In the genomic region with DNA sequence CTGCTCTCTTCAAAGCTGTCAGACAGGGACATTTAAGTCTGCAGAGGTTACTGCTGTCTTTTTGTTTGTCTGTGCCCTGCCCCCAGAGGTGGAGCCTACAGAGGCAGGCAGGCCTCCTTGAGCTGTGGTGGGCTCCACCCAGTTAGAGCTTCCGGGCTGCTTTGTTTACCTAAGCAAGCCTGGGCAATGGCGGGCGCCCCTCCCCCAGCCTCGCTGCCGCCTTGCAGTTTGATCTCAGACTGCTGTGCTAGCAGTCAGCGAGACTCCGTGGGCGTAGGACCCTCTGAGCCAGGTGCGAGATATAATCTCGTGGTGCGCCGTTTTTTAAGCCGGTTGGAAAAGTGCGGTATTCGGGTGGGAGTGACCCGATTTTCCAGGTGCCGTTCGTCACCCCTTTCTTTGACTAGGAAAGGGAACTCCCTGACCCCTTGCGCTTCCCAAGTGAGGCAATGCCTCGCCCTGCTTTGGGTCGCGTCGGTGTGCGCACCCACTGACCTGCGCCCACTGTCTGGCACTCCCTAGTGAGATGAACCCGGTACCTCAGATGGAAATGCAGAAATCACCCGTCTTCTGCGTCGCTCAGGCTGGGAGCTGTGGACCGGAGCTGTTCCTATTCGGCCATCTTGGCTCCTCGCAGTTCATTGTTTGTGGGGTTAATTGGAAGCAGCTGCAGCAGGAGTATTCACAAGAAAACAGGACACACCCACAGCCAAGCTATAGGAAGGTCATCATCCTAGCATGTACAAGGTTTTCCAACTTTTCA, we compare ENCODE assay signal across 7 cellular contexts. TPM values are rescaled to one million over a fixed set of nuclear protein-coding genes. Genes with fewer than 3 reads are reported as not detected.
"Had no signal": no experiment of that assay in that cellular context is flagged by ENCODE, and none has a peak within 500 bp of the region (broad histone marks: within the 10 kb centered on the region; RNA-seq: fewer than 3 reads in every experiment).

No MANE protein-coding gene starts in this region.

RNA-seq across cellular contexts. Expression of gene CCDC192, which starts 49.5 kb away (rescaled TPM):
- total RNA-seq: activated CD4-positive, alpha-beta T cell treated with anti-CD3 and anti-CD28 coated beads, Interleukin-2, amount 10 ng/mL, durations not matched to agents 24 days and 14 days; fibroblast of lung; kidney; left lung; mammary epithelial cell; mononuclear cell; T-helper 2 cell treated with Interferon-gamma antibody and Interleukin-4, amounts not matched to agents 100 ng/mL and 5 ng/mL, for 36 hours had no signal
- polyA plus RNA-seq: fibroblast of lung, mammary epithelial cell had no signal
